ENCODE assay signal across 16 cellular contexts in the genomic region with DNA sequence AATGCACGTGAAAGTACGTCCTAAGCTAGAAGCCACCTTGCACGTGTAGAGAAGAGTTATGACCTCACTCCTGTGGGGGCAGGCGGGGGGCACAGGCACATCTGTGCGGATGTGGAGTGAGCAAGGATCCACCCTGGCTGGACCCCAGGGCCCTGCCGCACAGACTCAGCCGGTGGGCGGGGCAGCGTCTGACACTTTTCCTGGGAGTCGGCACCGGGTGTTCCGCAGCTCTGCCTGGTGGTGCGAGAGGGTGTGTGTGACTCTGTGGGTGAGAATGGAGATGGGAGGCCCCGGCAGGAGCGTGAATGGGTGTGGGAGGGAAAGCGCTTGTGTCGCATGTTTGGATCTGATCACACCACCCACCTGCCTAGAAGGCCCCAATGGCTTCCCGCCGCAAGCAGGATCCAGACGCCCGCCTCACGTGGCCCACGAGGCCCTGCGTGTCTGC. TPM values are rescaled to one million over a fixed set of nuclear protein-coding genes. Genes with fewer than 3 reads are reported as not detected.
DNase-seq lines count a peak whose midpoint lies in the region; ATAC-seq and TF ChIP-seq lines count a peak whose summit lies in the region.
"Had no signal": no experiment of that assay in that cellular context is flagged by ENCODE, and none has a peak within 500 bp of the region (broad histone marks: within the 10 kb centered on the region; RNA-seq: fewer than 3 reads in every experiment).

No MANE protein-coding gene starts in this region.

- DNase-seq in CD8-positive, alpha-beta memory T cell, result no peak
- no peak for DNase-seq in PC-3
- DNase-seq in fibroblast of mammary gland (ENCODE audit: low read depth), result peak; percentile 5
- DNase-seq in posterior cingulate gyrus, result peak in 9 of 10 donors; percentile 32 to 96 (median 82)
- DNase-seq in testis, result no peak
- DNase-seq: activated CD8-positive, alpha-beta memory T cell treated with anti-CD3 and anti-CD28 coated beads for 24 hours; DMS 273 treated with DMSO at 0.1 percent for 48 hours; effector memory CD8-positive, alpha-beta T cell; naive thymus-derived CD8-positive, alpha-beta T cell; NCI-H146; OCI-M1; stimulated activated naive B cell treated with anti-CD40 and anti-IgM and Interleukin-4, amounts not matched to agents 10 μg/mL and 1 μg/mL and 100 μg/mL, for 72 hours had no signal

- no peaks in the 10 kb centered on the region for H4K20me1 ChIP-seq in PC-3 (ENCODE audit: low read length)

- peak overlapping the region; percentile 74 for H3K27ac ChIP-seq in CD8-positive, alpha-beta memory T cell (ENCODE audit: low read depth, low read length)
- H3K27ac ChIP-seq in PC-3 (ENCODE audit: low read length) (peak overlapping the region; percentile 64; the same call in 1 of the 2 replicates), testis (no peak overlapping the region)

- POLR2A ChIA-PET in CD8-positive, alpha-beta memory T cell (lab: Charles Lee), result no interaction called here
- POLR2A ChIA-PET in PC-3 (lab: Charles Lee; ENCODE audit: unreplicated experiment), result no interaction called here

- no peak overlapping the region for H3K9ac ChIP-seq in PC-3 (ENCODE audit: low read length)

- no peaks in the 10 kb centered on the region for H3K27me3 ChIP-seq in CD8-positive, alpha-beta memory T cell (ENCODE audit: insufficient read depth, low read length, poor library complexity, severe bottlenecking)
- H3K27me3 ChIP-seq in PC-3 (ENCODE audit: low read length) (no peaks in the 10 kb centered on the region), testis (no peaks in the 10 kb centered on the region)

- ATAC-seq in PC-3, result no peak
- ATAC-seq in GM18861 (IDR thresholded peaks at IDR 0.05; ENCODE audit: unreplicated experiment), result no peak
- ATAC-seq in GM19467 (IDR thresholded peaks at IDR 0.05; ENCODE audit: unreplicated experiment), result no peak
- ATAC-seq in GM18858 (IDR thresholded peaks at IDR 0.05; ENCODE audit: unreplicated experiment), result no peak
- ATAC-seq: effector memory CD8-positive, alpha-beta T cell; naive thymus-derived CD8-positive, alpha-beta T cell had no signal

- no peaks in the 10 kb centered on the region for H3K9me2 ChIP-seq in PC-3 (replicated peaks; ENCODE audit: low read length)

- 43 to 58% methylated on average over 11 to 24 of the region's 24 CpGs for WGBS in testis, 2 donors

- intact Hi-C loops in PC-3 (cut with micrococcal nuclease) (no loop called here), posterior cingulate gyrus (cut with DNase I) (no loop called here), testis (cut with DNase I; ENCODE audit: low total_unique reads) (no loop called here)

- H3K36me3 ChIP-seq in CD8-positive, alpha-beta memory T cell (ENCODE audit: insufficient read depth, low read length), result no peaks in the 10 kb centered on the region
- H3K36me3 ChIP-seq in PC-3 (ENCODE audit: low read depth, low read length) (no peaks in the 10 kb centered on the region), testis (ENCODE audit: low read depth, missing control alignments) (no peaks in the 10 kb centered on the region)

- no peak for TF ChIP-seq POLR2A in testis (IDR thresholded peaks at IDR 0.05)

- CTCF ChIA-PET in CD8-positive, alpha-beta memory T cell (lab: Charles Lee), result interaction anchor here (1.0 kb wide), 1 partner anchor 19 kb away, joined by 3 read pairs; no protein-coding TSS in a partner anchor
- CTCF ChIA-PET in PC-3 (lab: Charles Lee), result no interaction called here

- H3K4me3 Mint-ChIP-seq in CD8-positive, alpha-beta memory T cell, result no peak overlapping the region
- H3K4me3 Mint-ChIP-seq: effector memory CD8-positive, alpha-beta T cell; naive thymus-derived CD8-positive, alpha-beta T cell; stimulated activated naive B cell treated with anti-CD40 and anti-IgM and Interleukin-4, amounts not matched to agents 10 μg/mL and 1 μg/mL and 100 μg/mL, for 72 hours had no signal

- H3K4me3 ChIP-seq in CD8-positive, alpha-beta memory T cell (ENCODE audit: low read length), result no peak overlapping the region
- no peak overlapping the region for H3K4me3 ChIP-seq in PC-3 (ENCODE audit: low read length)
- H3K4me3 ChIP-seq in fibroblast of mammary gland (ENCODE audit: control insufficient read depth, low read depth, low read length), result no peak overlapping the region
- H3K4me3 ChIP-seq in testis, result no peak overlapping the region

- H3K27ac Mint-ChIP-seq in CD8-positive, alpha-beta memory T cell, result peak overlapping the region in 1 of 8 donors; percentile 82
- H3K27ac Mint-ChIP-seq: effector memory CD8-positive, alpha-beta T cell; stimulated activated naive B cell treated with anti-CD40 and anti-IgM and Interleukin-4, amounts not matched to agents 10 μg/mL and 1 μg/mL and 100 μg/mL, for 72 hours had no signal

- no peak overlapping the region for H2AFZ ChIP-seq in PC-3 (ENCODE audit: low read length)

- H3K4me2 ChIP-seq in PC-3 (ENCODE audit: low read length), result no peak overlapping the region

- BruUV-seq in PC-3 (replicated peaks; lab: Mats Ljungman, UMichigan), result no TSS peak

- no peaks in the 10 kb centered on the region for H3K4me1 ChIP-seq in CD8-positive, alpha-beta memory T cell (ENCODE audit: insufficient read depth, low read length)
- H3K4me1 ChIP-seq in PC-3 (ENCODE audit: insufficient read depth, low read length) (peaks cover 17% of the 10 kb centered on the region), testis (no peaks in the 10 kb centered on the region)

- no peaks in the 10 kb centered on the region for H3K9me3 ChIP-seq in CD8-positive, alpha-beta memory T cell (ENCODE audit: low read length)
- H3K9me3 ChIP-seq in PC-3 (ENCODE audit: low read length), result no peaks in the 10 kb centered on the region
- no peaks in the 10 kb centered on the region for H3K9me3 ChIP-seq in testis

- H3K4me1 Mint-ChIP-seq in CD8-positive, alpha-beta memory T cell, result no peaks in the 10 kb centered on the region

- H3K36me3 Mint-ChIP-seq in CD8-positive, alpha-beta memory T cell, result no peaks in the 10 kb centered on the region
- H3K36me3 Mint-ChIP-seq: naive thymus-derived CD8-positive, alpha-beta T cell; stimulated activated naive B cell treated with anti-CD40 and anti-IgM and Interleukin-4, amounts not matched to agents 10 μg/mL and 1 μg/mL and 100 μg/mL, for 72 hours had no signal

- no peaks in the 10 kb centered on the region for H3K79me2 ChIP-seq in PC-3 (ENCODE audit: low read length)

- H3K27me3 Mint-ChIP-seq in CD8-positive, alpha-beta memory T cell, result peaks cover 5 to 38% of the 10 kb centered on the region in 2 donors

- H3K9me3 Mint-ChIP-seq in CD8-positive, alpha-beta memory T cell, result no peaks in the 10 kb centered on the region
- H3K9me3 Mint-ChIP-seq: effector memory CD8-positive, alpha-beta T cell; stimulated activated naive B cell treated with anti-CD40 and anti-IgM and Interleukin-4, amounts not matched to agents 10 μg/mL and 1 μg/mL and 100 μg/mL, for 72 hours had no signal

- H3F3A ChIP-seq in PC-3 (ENCODE audit: low read length, unreplicated experiment), result no peaks in the 10 kb centered on the region

- no peak for TF ChIP-seq CTCF in PC-3 (conservative IDR thresholded peaks at IDR 0.05; ENCODE audit: low read depth, low read length)
- TF ChIP-seq CTCF in fibroblast of mammary gland (conservative IDR thresholded peaks at IDR 0.05; ENCODE audit: control insufficient read depth, insufficient read depth, low read depth, low read length), result no peak
- TF ChIP-seq CTCF in testis (IDR thresholded peaks at IDR 0.05), result no peak

RNA-seq across cellular contexts. Expression of gene RAP1GAP, which starts 29.5 kb away (rescaled TPM):
- total RNA-seq in CD8-positive, alpha-beta memory T cell, result under 1 TPM; 0.44 to 0.50 TPM
- polyA plus RNA-seq in CD8-positive, alpha-beta memory T cell, result not detected
- total RNA-seq in PC-3 (2014; rRNA removed) (12.1 and 12.3 TPM in 2 replicates), testis (1 to 10 TPM; 8.0 to 8.4 TPM)
- polyA plus RNA-seq in testis (ENCODE audit: insufficient read depth, low read depth, low replicate concordance), result 7.4 TPM
- total RNA-seq: glomerular endothelial cell had no signal
- polyA plus RNA-seq: naive thymus-derived CD8-positive, alpha-beta T cell had no signal

Comparison
In these comparisons a context has a peak if more than half of its experiments do, and no peak if none do; other contexts are left out.
1. DNase-seq: peak in fibroblast of mammary gland (single experiment) and posterior cingulate gyrus (9 of 10); none in CD8-positive, alpha-beta memory T cell (0 of 5), PC-3 (single experiment) and testis (single experiment).
2. H3K27ac ChIP-seq: peak in CD8-positive, alpha-beta memory T cell (single experiment) and PC-3 (single experiment); none in testis (0 of 2).